Comparison of ENCODE assay signal across 19 cellular contexts in the genomic region with DNA sequence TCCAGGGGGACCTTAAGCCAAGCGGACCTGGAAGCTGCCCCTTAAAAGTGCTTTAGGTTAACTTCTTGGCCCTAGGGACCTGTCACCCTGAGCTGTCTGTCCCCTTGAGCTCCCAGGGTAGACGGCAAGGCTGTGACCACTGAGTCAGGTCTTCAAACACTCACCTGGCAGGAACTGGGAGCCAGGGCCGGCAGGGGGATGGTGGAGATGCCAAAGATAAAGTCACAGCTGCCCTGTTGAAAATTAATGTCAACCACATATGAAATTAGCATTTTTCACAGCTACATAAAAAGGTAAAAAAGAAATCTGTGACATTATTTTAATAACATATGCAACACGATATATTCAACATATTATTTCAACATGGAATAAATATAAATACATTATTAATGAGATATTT.
DNase-seq lines count a peak whose midpoint lies in the region; ATAC-seq and TF ChIP-seq lines count a peak whose summit lies in the region.
"Had no signal": no experiment of that assay in that cellular context is flagged by ENCODE, and none has a peak within 500 bp of the region (broad histone marks: within the 10 kb centered on the region; RNA-seq: fewer than 3 reads in every experiment).

No MANE protein-coding gene starts in this region.

- H3K18ac ChIP-seq in neuronal stem cell (ENCODE audit: low read length) = peak overlapping the region; percentile 42

- H3K27me3 Mint-ChIP-seq in mesothelial cell of epicardium (ENCODE audit: low read depth) (no peaks in the 10 kb centered on the region), type B pancreatic cell (peaks cover 19% of the 10 kb centered on the region)
- H3K27me3 Mint-ChIP-seq: B cell; CD4-positive, alpha-beta T cell had no signal

- H3K23ac ChIP-seq in neuronal stem cell (ENCODE audit: low read depth, low read length, poor library complexity) = no peak overlapping the region

- H3K79me2 ChIP-seq in SK-N-SH (ENCODE audit: insufficient read depth) = no peaks in the 10 kb centered on the region

- H3K27ac ChIP-seq in SK-N-SH (ENCODE audit: low read depth in 2 of 2, low read length in 1 of 2) (no peak overlapping the region), neuronal stem cell (replicated peaks; ENCODE audit: low read length) (no peak overlapping the region)
- H3K27ac ChIP-seq: 22Rv1; A549; BLaER1 treated with 17β-estradiol and CSF1 and Interleukin-3, amounts not matched to agents 10 nM and 100 nM; C4-2B had no signal

- H3K9me2 ChIP-seq in SK-N-SH = no peaks in the 10 kb centered on the region

- TF ChIP-seq EP300 in SK-N-SH (IDR thresholded peaks at IDR 0.05; ENCODE audit: borderline replicate concordance in 1 of 2, low read depth in 1 of 2, low read length in 1 of 2) = no peak

- H3K36me3 ChIP-seq in SK-N-SH (replicated peaks in 1 of 2; ENCODE audit: control insufficient read depth in 1 of 2, insufficient read depth in 2 of 2, low read length in 1 of 2) = no peaks in the 10 kb centered on the region
- H3K36me3 ChIP-seq in neuronal stem cell (replicated peaks in 1 of 2; ENCODE audit: control insufficient read depth in 2 of 2, insufficient read depth in 2 of 2, low read length in 2 of 2) = no peaks in the 10 kb centered on the region
- H3K36me3 ChIP-seq: BLaER1 treated with 17β-estradiol and CSF1 and Interleukin-3, amounts not matched to agents 10 nM and 100 nM had no signal

- no peak for ATAC-seq in SK-N-SH treated with all-trans-retinoic acid at 6 μM for 48 hours
- ATAC-seq in GM18511 (IDR thresholded peaks at IDR 0.05; ENCODE audit: unreplicated experiment) = no peak
- ATAC-seq: A549; CD8-positive, alpha-beta T cell had no signal

- H3K4me1 Mint-ChIP-seq in mesothelial cell of epicardium = peaks cover 37% of the 10 kb centered on the region
- peaks cover 45% of the 10 kb centered on the region for H3K4me1 Mint-ChIP-seq in type B pancreatic cell (ENCODE audit: unreplicated experiment)
- H3K4me1 Mint-ChIP-seq: B cell had no signal

- H2BK15ac ChIP-seq in neuronal stem cell (ENCODE audit: low read length) = no peak overlapping the region

- no peak overlapping the region for H3K4me3 Mint-ChIP-seq in mesothelial cell of epicardium
- H3K4me3 Mint-ChIP-seq in type B pancreatic cell = peak overlapping the region; percentile 61
- H3K4me3 Mint-ChIP-seq: B cell; CD4-positive, alpha-beta T cell; CD8-positive, alpha-beta T cell had no signal

- no peak overlapping the region for H2BK5ac ChIP-seq in neuronal stem cell (ENCODE audit: low read length)

- H2AFZ ChIP-seq in SK-N-SH (ENCODE audit: low read depth) = no peak overlapping the region
- H2AFZ ChIP-seq in neuronal stem cell (ENCODE audit: low read length) = no peak overlapping the region

- H3K9me3 Mint-ChIP-seq in mesothelial cell of epicardium (no peaks in the 10 kb centered on the region), type B pancreatic cell (no peaks in the 10 kb centered on the region)

- no peak overlapping the region for H3K4ac ChIP-seq in neuronal stem cell (ENCODE audit: low read length)

- DNase-seq in SK-N-SH (no peak), mesothelial cell of epicardium (ENCODE audit: low spot score in 2 of 2, unreplicated experiment in 2 of 2) (no peak), neuronal stem cell (ENCODE audit: low spot score) (no peak), type B pancreatic cell (ENCODE audit: extremely low spot score, unreplicated experiment) (no peak), islet precursor cell (no peak)
- DNase-seq: AML-193; Caco-2; Calu3; CD4-positive, alpha-beta T cell; CD8-positive, alpha-beta T cell; DMS79 treated with DMSO at 0.1 percent for 48 hours; GF-D8 had no signal

- H3K27ac Mint-ChIP-seq in mesothelial cell of epicardium = peak overlapping the region; percentile 36
- no peak overlapping the region for H3K27ac Mint-ChIP-seq in type B pancreatic cell
- H3K27ac Mint-ChIP-seq: B cell; CD4-positive, alpha-beta T cell; CD8-positive, alpha-beta T cell had no signal

- H4K91ac ChIP-seq in neuronal stem cell (ENCODE audit: low read depth, low read length, poor library complexity) = no peak overlapping the region

- no peak overlapping the region for H2BK12ac ChIP-seq in neuronal stem cell (ENCODE audit: low read length)

- H3K36me3 Mint-ChIP-seq in mesothelial cell of epicardium (no peaks in the 10 kb centered on the region), type B pancreatic cell (no peaks in the 10 kb centered on the region)
- H3K36me3 Mint-ChIP-seq: CD8-positive, alpha-beta T cell had no signal

- H3F3A ChIP-seq in SK-N-SH (replicated peaks; ENCODE audit: insufficient read depth) = no peaks in the 10 kb centered on the region

- TF ChIP-seq CTCF in SK-N-SH (IDR thresholded peaks at IDR 0.05) = no peak
- TF ChIP-seq CTCF in mesothelial cell of epicardium (IDR thresholded peaks at IDR 0.05; ENCODE audit: unreplicated experiment) = no peak
- no peak for TF ChIP-seq CTCF in type B pancreatic cell (conservative IDR thresholded peaks at IDR 0.05)

- TF ChIP-seq RAD21 in SK-N-SH (IDR thresholded peaks at IDR 0.05; ENCODE audit: low read length) = no peak

- H3K27me3 ChIP-seq in SK-N-SH (ENCODE audit: insufficient read depth) (no peaks in the 10 kb centered on the region), neuronal stem cell (ENCODE audit: control insufficient read depth in 3 of 3, insufficient read depth in 3 of 3, low read depth in 1 of 3, low read length in 3 of 3) (peaks cover 0 to 9% (median 0%) of the 10 kb centered on the region in 3 experiments)
- H3K27me3 ChIP-seq: BLaER1 treated with 17β-estradiol and CSF1 and Interleukin-3, amounts not matched to agents 10 nM and 100 nM had no signal

- no peak overlapping the region for H4K8ac ChIP-seq in neuronal stem cell (ENCODE audit: low read depth, low read length)

- no peak overlapping the region for H2BK120ac ChIP-seq in neuronal stem cell (ENCODE audit: low read depth, low read length)

- no peaks in the 10 kb centered on the region for H4K20me1 ChIP-seq in SK-N-SH (ENCODE audit: insufficient read depth)
- H4K20me1 ChIP-seq: BLaER1 treated with 17β-estradiol and CSF1 and Interleukin-3, amounts not matched to agents 10 nM and 100 nM had no signal

- H3K14ac ChIP-seq in neuronal stem cell (ENCODE audit: low read length) = no peak overlapping the region

- H3K79me1 ChIP-seq in neuronal stem cell (ENCODE audit: low read depth, low read length) = no peaks in the 10 kb centered on the region

- CTCF ChIA-PET in SK-N-SH (lab: Yijun Ruan, JAX) = no interaction called here

- H2AK5ac ChIP-seq in neuronal stem cell (ENCODE audit: low read depth, low read length) = no peak overlapping the region

- H3K4me3 ChIP-seq in SK-N-SH (ENCODE audit: low read depth in 2 of 2, low read length in 1 of 2) (no peak overlapping the region), neuronal stem cell (ENCODE audit: low read length in 2 of 2) (no peak overlapping the region)
- H3K4me3 ChIP-seq: A549; BLaER1 treated with 17β-estradiol and CSF1 and Interleukin-3, amounts not matched to agents 10 nM and 100 nM had no signal

- H3K9me3 ChIP-seq in SK-N-SH = no peaks in the 10 kb centered on the region
- H3K9me3 ChIP-seq in neuronal stem cell (replicated peaks in 1 of 2; ENCODE audit: control insufficient read depth in 2 of 2, insufficient read depth in 1 of 2, low read depth in 1 of 2, low read length in 2 of 2) = peaks cover 0 to 4% of the 10 kb centered on the region in 2 donors
- H3K9me3 ChIP-seq: A549, Caco-2 had no signal

- no peak overlapping the region for H3K9ac ChIP-seq in SK-N-SH
- H3K9ac ChIP-seq in neuronal stem cell (ENCODE audit: low read depth, low read length, poor library complexity) = no peak overlapping the region
- H3K9ac ChIP-seq: BLaER1 treated with 17β-estradiol and CSF1 and Interleukin-3, amounts not matched to agents 10 nM and 100 nM had no signal

- 40% methylated on average over 4 of the region's 4 CpGs for WGBS in SK-N-SH (ENCODE audit: low lambda C conversion rate)
- no CpG with 5 or more reads among the region's 4 CpGs for WGBS in neuronal stem cell (ENCODE audit: extremely low coverage in 2 of 2, insufficient read length in 2 of 2, insufficient replicate concordance in 1 of 2), 2 donors

- H3K4me2 ChIP-seq in SK-N-SH = no peak overlapping the region
- H3K4me2 ChIP-seq in neuronal stem cell (ENCODE audit: insufficient read depth, low read length, poor library complexity, severe bottlenecking) = no peak overlapping the region
- H3K4me2 ChIP-seq: A549; BLaER1 treated with 17β-estradiol and CSF1 and Interleukin-3, amounts not matched to agents 10 nM and 100 nM had no signal

- POLR2A ChIA-PET in SK-N-SH (lab: Yijun Ruan, JAX) = no interaction called here

- peaks cover 0 to 9% of the 10 kb centered on the region in 2 experiments; a peak in 1 of 4 replicates for H3K4me1 ChIP-seq in SK-N-SH (ENCODE audit: control insufficient read depth in 1 of 2, insufficient read depth in 2 of 2, low read depth in 1 of 2, low read length in 1 of 2)
- peaks cover 0 to 13% of the 10 kb centered on the region in 2 donors for H3K4me1 ChIP-seq in neuronal stem cell (ENCODE audit: control insufficient read depth in 2 of 2, insufficient read depth in 1 of 2, low read depth in 1 of 2, low read length in 2 of 2)
- H3K4me1 ChIP-seq: A549; BLaER1 treated with 17β-estradiol and CSF1 and Interleukin-3, amounts not matched to agents 10 nM and 100 nM had no signal

TF ChIP-seq in SK-N-SH, 30 proteins besides CTCF, POLR2A, EP300 and RAD21:
- no peak for TF ChIP-seq NRF1 (IDR thresholded peaks at IDR 0.05; ENCODE audit: low read depth, low read length)
- peak; percentile 16; the same call in 1 of the 2 replicates for TF ChIP-seq GATA2 (CRISPR knock-in tag; IDR thresholded peaks at IDR 0.05)
- TF ChIP-seq MXI1 (IDR thresholded peaks at IDR 0.05; ENCODE audit: low read depth, low read length) = no peak
- no peak for TF ChIP-seq GABPA (IDR thresholded peaks at IDR 0.05; ENCODE audit: low read depth)
- no peak for TF ChIP-seq FOXM1 (IDR thresholded peaks at IDR 0.05; ENCODE audit: low read depth)
TF ChIP-seq in SK-N-SH: peak in this region for 1.

TF ChIP-seq in SK-N-SH treated with all-trans-retinoic acid at 6 μM for 48 hours, 23 proteins besides CTCF, POLR2A, EP300 and RAD21 (continues in another document):
- TF ChIP-seq SNAI2 (CRISPR knock-in tag; IDR thresholded peaks at IDR 0.05) (no peak), ZC3H10 (CRISPR knock-in tag; IDR thresholded peaks at IDR 0.05) (no peak)
